1 cellular context compared by ENCODE assay signal in genomic region chr1:18951818-18952391, GRCh38.
TF ChIP-seq lines count a peak whose summit lies in the region.

No MANE protein-coding gene starts in this region.

TF ChIP-seq in GM12878, 131 proteins besides CTCF, POLR2A, EP300 and RAD21 (continued from another document):
- TF ChIP-seq NKRF (conservative IDR thresholded peaks at IDR 0.05) = peak; percentile 36; the same call in 1 of the 2 replicates
- no peak; the same call in 1 of the 2 replicates for TF ChIP-seq ZNF207 (IDR thresholded peaks at IDR 0.05; ENCODE audit: borderline replicate concordance)
- no peak for TF ChIP-seq CBX3 (IDR thresholded peaks at IDR 0.05; ENCODE audit: borderline replicate concordance, low read depth)
- no peak for TF ChIP-seq SUZ12 (IDR thresholded peaks at IDR 0.05; ENCODE audit: unreplicated experiment)
- peak; percentile 79 for TF ChIP-seq BCL11A (IDR thresholded peaks at IDR 0.05; ENCODE audit: low read depth, low read length)
- TF ChIP-seq SREBF2 (IDR thresholded peaks at IDR 0.05; ENCODE audit: low read length) = no peak
- no peak for TF ChIP-seq CHD1 (IDR thresholded peaks at IDR 0.05; ENCODE audit: low read depth, low read length)
- TF ChIP-seq RELB (IDR thresholded peaks at IDR 0.05; ENCODE audit: low read depth) = peak; percentile 100
- TF ChIP-seq GATAD2B (conservative IDR thresholded peaks at IDR 0.05; ENCODE audit: low read depth) = peak; percentile 90
- TF ChIP-seq ZBTB33 (IDR thresholded peaks at IDR 0.05) = no peak
- TF ChIP-seq ZNF622 (IDR thresholded peaks at IDR 0.05) = no peak
- peak; percentile 40; the same call in 1 of the 2 replicates for TF ChIP-seq TCF12 (IDR thresholded peaks at IDR 0.05; ENCODE audit: low read depth, low read length)
- peak; percentile 90 for TF ChIP-seq CBFB (IDR thresholded peaks at IDR 0.05; ENCODE audit: low read depth)
- no peak for TF ChIP-seq STAT3 (IDR thresholded peaks at IDR 0.05; ENCODE audit: low read depth, low read length)
